Comparison of ENCODE assay signal across 8 cellular contexts in the genomic region with DNA sequence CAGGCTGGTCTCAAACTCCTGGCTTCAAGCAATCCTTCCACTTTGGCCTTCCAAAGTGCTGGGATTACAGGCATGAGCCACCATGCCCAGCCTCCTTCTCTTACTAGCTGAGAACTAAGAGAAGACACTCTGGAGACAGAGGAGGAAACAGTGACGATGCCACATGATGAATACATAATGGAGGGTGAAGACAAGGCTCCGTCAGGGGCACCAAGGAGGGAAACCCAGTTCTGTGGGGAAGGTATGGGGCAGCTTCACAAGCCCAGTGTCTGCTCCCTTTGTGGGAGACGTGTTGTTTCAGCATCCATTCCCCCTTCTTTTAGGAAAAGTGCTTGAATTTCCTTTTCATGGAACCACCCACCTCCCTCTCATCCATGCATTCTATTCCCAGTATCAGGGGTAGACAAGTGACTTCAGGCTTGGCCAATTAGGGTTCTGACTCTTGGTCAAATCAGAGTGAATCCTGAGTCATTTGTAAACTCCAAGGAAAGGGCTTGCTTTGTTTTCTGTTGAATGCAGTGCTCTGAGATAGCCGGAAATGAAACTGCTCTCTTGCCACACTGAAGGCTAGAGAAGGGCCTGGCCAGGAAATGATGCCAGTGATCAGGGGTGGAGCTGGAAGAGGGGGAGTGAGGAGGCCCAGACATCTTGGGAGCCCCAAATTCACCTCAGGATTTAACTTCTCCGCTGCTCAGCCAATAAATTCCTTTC. TPM values are rescaled to one million over a fixed set of nuclear protein-coding genes. Genes with fewer than 3 reads are reported as not detected.
DNase-seq lines count a peak whose midpoint lies in the region; ATAC-seq and TF ChIP-seq lines count a peak whose summit lies in the region.

No MANE protein-coding gene starts in this region.

- H3K27me3 Mint-ChIP-seq in T-helper 2 cell treated with Interferon-gamma antibody and Interleukin-4, amounts not matched to agents 5 μg/mL and 100 μg/mL, for 36 hours (ENCODE audit: low read depth): no peaks in the 10 kb centered on the region

- H3K36me3 Mint-ChIP-seq in T-helper 2 cell treated with Interferon-gamma antibody and Interleukin-4, amounts not matched to agents 5 μg/mL and 100 μg/mL, for 36 hours (ENCODE audit: low read depth): peaks cover 37% of the 10 kb centered on the region

- H3K27ac ChIP-seq in breast epithelium (peak overlapping the region; percentile 46 to 52), temporal lobe (ENCODE audit: low read depth, low read length) (peak overlapping the region; percentile 28)

- H3K4me3 ChIP-seq in breast epithelium: no peak overlapping the region

- peaks cover 7% of the 10 kb centered on the region for H3K9me3 Mint-ChIP-seq in T-helper 2 cell treated with Interferon-gamma antibody and Interleukin-4, amounts not matched to agents 5 μg/mL and 100 μg/mL, for 36 hours

- no peaks in the 10 kb centered on the region for H3K27me3 ChIP-seq in breast epithelium

- TF ChIP-seq CTCF in breast epithelium (IDR thresholded peaks at IDR 0.05): no peak

- peak; percentile 88 for ATAC-seq in GM19035 (IDR thresholded peaks at IDR 0.05; ENCODE audit: unreplicated experiment)
- ATAC-seq in HG03196 (IDR thresholded peaks at IDR 0.05; ENCODE audit: unreplicated experiment): peak; percentile 79

- H3K36me3 ChIP-seq in breast epithelium: no peaks in the 10 kb centered on the region

- peak overlapping the region; percentile 93 for H3K27ac Mint-ChIP-seq in T-helper 2 cell treated with Interferon-gamma antibody and Interleukin-4, amounts not matched to agents 5 μg/mL and 100 μg/mL, for 36 hours

- no peaks in the 10 kb centered on the region for H3K4me1 ChIP-seq in breast epithelium

- H3K4me1 Mint-ChIP-seq in T-helper 2 cell treated with Interferon-gamma antibody and Interleukin-4, amounts not matched to agents 5 μg/mL and 100 μg/mL, for 36 hours (ENCODE audit: low read depth): peaks cover 47% of the 10 kb centered on the region

- H3K4me3 Mint-ChIP-seq in T-helper 2 cell treated with Interferon-gamma antibody and Interleukin-4, amounts not matched to agents 5 μg/mL and 100 μg/mL, for 36 hours: peak overlapping the region; percentile 72

- intact Hi-C loops in breast epithelium (cut with DNase I; ENCODE audit: low total_unique reads): no loop called here

- no peaks in the 10 kb centered on the region for H3K9me3 ChIP-seq in breast epithelium

- no peak for TF ChIP-seq POLR2A in breast epithelium (IDR thresholded peaks at IDR 0.05)

- peak; percentile 61 for DNase-seq in AG08396 (ENCODE audit: low spot score)
- DNase-seq in T-helper 2 cell treated with Interferon-gamma antibody and Interleukin-4, amounts not matched to agents 5 μg/mL and 100 μg/mL, for 36 hours (ENCODE audit: low spot score): peak; percentile 75
- no peak for DNase-seq in breast epithelium (ENCODE audit: low spot score in 2 of 2)
- peak; percentile 67 to 93 for DNase-seq in lung microvascular endothelial cell (ENCODE audit: low read depth in 2 of 2)
- DNase-seq in NCI-H1694 (lab: John Stamatoyannopoulos, UW): no peak

RNA-seq across cellular contexts. Expression of gene TMEM127, which starts 23.7 kb away (rescaled TPM):
- total RNA-seq in breast epithelium: 10 to 100 TPM; 31.1 to 44.5 (median 35.2) TPM
- 16.8 and 23.2 TPM in 2 replicates for total RNA-seq in lung microvascular endothelial cell
- total RNA-seq in temporal lobe: 16.0 TPM

RNA-seq across cellular contexts. Expression of gene CIAO1, which starts 24.0 kb away (rescaled TPM):
- total RNA-seq in breast epithelium: 100 to 1,000 TPM; 119 to 131 (median 127) TPM
- total RNA-seq in lung microvascular endothelial cell: 59.3 and 89.5 TPM in 2 replicates
- total RNA-seq in temporal lobe: 56.3 TPM

RNA-seq across cellular contexts. Expression of gene STARD7, which starts 33.4 kb away (rescaled TPM):
- total RNA-seq in breast epithelium (100 to 1,000 TPM in 1 of 3 donors, 10 to 100 TPM in 2; 84.9 to 133 (median 96.3) TPM), lung microvascular endothelial cell (191 and 262 TPM in 2 replicates), temporal lobe (115 TPM)

Comparison
In these comparisons a context has a peak if more than half of its experiments do, and no peak if none do; other contexts are left out.
1. DNase-seq: peak in AG08396 (single experiment), T-helper 2 cell treated with Interferon-gamma antibody and Interleukin-4, amounts not matched to agents 5 μg/mL and 100 μg/mL, for 36 hours (single experiment) and lung microvascular endothelial cell (2 of 2); none in breast epithelium (0 of 2) and NCI-H1694 (single experiment).